1 cellular context compared by ENCODE assay signal in genomic region chr12:46523863-46524770, GRCh38.
A peak's percentile ranks its signal among the peaks of the same experiment; 100 is the strongest.
TF ChIP-seq lines count a peak whose summit lies in the region.

No MANE protein-coding gene starts in this region.

TF ChIP-seq in HepG2, 621 proteins besides CTCF, POLR2A, EP300 and RAD21 (continued from another document):
- peak; percentile 56; the same call in 1 of the 2 replicates for TF ChIP-seq HOMEZ (CRISPR knock-in tag; IDR thresholded peaks at IDR 0.05; ENCODE audit: low read depth)
- TF ChIP-seq DDIT3 (CRISPR knock-in tag; IDR thresholded peaks at IDR 0.05), result no peak
- no peak for TF ChIP-seq SETDB1 (CRISPR knock-in tag; IDR thresholded peaks at IDR 0.05; ENCODE audit: borderline replicate concordance)
